ENCODE assay signal across 2 cellular contexts in the genomic region with DNA sequence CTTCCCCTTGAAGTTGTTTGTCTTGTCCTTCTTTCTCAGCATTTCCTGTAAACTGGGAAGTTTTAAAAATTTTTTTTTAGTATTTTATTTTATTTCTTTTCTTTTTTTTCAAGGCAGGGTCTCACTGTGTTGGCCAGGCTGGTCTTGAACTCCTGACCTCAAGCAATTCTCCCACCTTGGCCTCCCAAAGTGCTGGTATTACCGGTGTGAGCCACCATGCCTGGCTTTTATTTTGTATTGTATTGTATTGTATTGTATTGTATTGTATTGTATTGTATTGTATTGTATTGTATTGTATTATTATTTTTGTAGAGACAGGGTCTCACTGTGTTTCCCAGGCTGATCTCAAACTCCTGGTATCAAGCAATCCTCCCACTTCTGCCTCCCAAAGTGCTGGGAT.
TF ChIP-seq lines count a peak whose summit lies in the region.

No MANE protein-coding gene starts in this region.

TF ChIP-seq in HEK293, 187 proteins besides CTCF, POLR2A, EP300 and RAD21:
- peak; percentile 76 for TF ChIP-seq ZNF121 (tag by site-specific recombination; IDR thresholded peaks at IDR 0.05)

TF ChIP-seq in K562, 482 proteins besides CTCF, POLR2A, EP300 and RAD21:
- peak; percentile 82 for TF ChIP-seq ZNF121 (CRISPR knock-in tag; conservative IDR thresholded peaks at IDR 0.05)
